In genomic region chr1:185317886-185318310, GRCh38 we compare ENCODE assay signal across 1 cellular context.
TF ChIP-seq lines count a peak whose summit lies in the region.

No MANE protein-coding gene starts in this region.

TF ChIP-seq in GM12878, 131 proteins besides CTCF, POLR2A, EP300 and RAD21 (continued from another document and continues in another):
- peak; percentile 23 for TF ChIP-seq BCL3 (IDR thresholded peaks at IDR 0.05; ENCODE audit: borderline replicate concordance, insufficient read depth, low read depth, low read length, poor library complexity, severe bottlenecking)
- TF ChIP-seq IRF3 (IDR thresholded peaks at IDR 0.05): no peak
- peak; percentile 85; the same call in 1 of the 2 replicates for TF ChIP-seq MTA3 (IDR thresholded peaks at IDR 0.05; ENCODE audit: borderline replicate concordance, low read length)
- no peak for TF ChIP-seq HCFC1 (IDR thresholded peaks at IDR 0.05; ENCODE audit: low read length)
- TF ChIP-seq IKZF2 (IDR thresholded peaks at IDR 0.05): peak; percentile 91 to 92
- no peak for TF ChIP-seq BRCA1 (IDR thresholded peaks at IDR 0.05; ENCODE audit: low read depth, low read length)
- TF ChIP-seq ZNF384 (IDR thresholded peaks at IDR 0.05; ENCODE audit: borderline replicate concordance, low read depth, low read length): peak; percentile 55; the same call in 1 of the 2 replicates
- no peak for TF ChIP-seq MEF2A (IDR thresholded peaks at IDR 0.05; ENCODE audit: insufficient read depth, low read depth, low read length)
- peak; percentile 52; the same call in 1 of the 2 replicates for TF ChIP-seq ELK1 (IDR thresholded peaks at IDR 0.05; ENCODE audit: low read depth, low read length)
- peak; percentile 20 for TF ChIP-seq SP1 (IDR thresholded peaks at IDR 0.05; ENCODE audit: low read depth, low read length)
- no peak for TF ChIP-seq PRDM15 (CRISPR knock-in tag; IDR thresholded peaks at IDR 0.05)
- TF ChIP-seq TBL1XR1 (IDR thresholded peaks at IDR 0.05; ENCODE audit: low read depth, low read length): no peak
- peak; percentile 98 for TF ChIP-seq NBN (IDR thresholded peaks at IDR 0.05)
- TF ChIP-seq EGR1 (IDR thresholded peaks at IDR 0.05; ENCODE audit: borderline replicate concordance in 1 of 2, low read depth in 2 of 2, low read length in 2 of 2): no peak
- 0 out of 2 replicates have a peak, but pooled peaks have one; percentile 9 for TF ChIP-seq POLR2AphosphoS2 (IDR thresholded peaks at IDR 0.05; ENCODE audit: low read depth, low read length)
- peak; percentile 49 for TF ChIP-seq RUNX3 (IDR thresholded peaks at IDR 0.05; ENCODE audit: low read length)
- TF ChIP-seq RFX5 (IDR thresholded peaks at IDR 0.05; ENCODE audit: low read depth, low read length): no peak
- TF ChIP-seq KLF5 (IDR thresholded peaks at IDR 0.05; ENCODE audit: partially characterized antibody): no peak
- no peak for TF ChIP-seq SIN3A (IDR thresholded peaks at IDR 0.05; ENCODE audit: low read depth, low read length)
- TF ChIP-seq E2F8 (IDR thresholded peaks at IDR 0.05; ENCODE audit: low read depth, partially characterized antibody): no peak
- no peak for TF ChIP-seq MYC (IDR thresholded peaks at IDR 0.05; ENCODE audit: insufficient read depth, insufficient read length, insufficient replicate concordance, low read length, severe bottlenecking)
- TF ChIP-seq USF1 (IDR thresholded peaks at IDR 0.05; ENCODE audit: borderline replicate concordance, extremely low read length, insufficient read depth, low read depth, low read length): no peak
- TF ChIP-seq CREM (IDR thresholded peaks at IDR 0.05; ENCODE audit: low read depth): peak; percentile 37; the same call in 1 of the 2 replicates
- TF ChIP-seq NFIC (IDR thresholded peaks at IDR 0.05; ENCODE audit: low read depth, low read length): peak; percentile 79
- peak; percentile 93 for TF ChIP-seq MTA2 (IDR thresholded peaks at IDR 0.05; ENCODE audit: low read depth)
- no peak for TF ChIP-seq SREBF1 (IDR thresholded peaks at IDR 0.05; ENCODE audit: low read length)
- TF ChIP-seq CEBPZ (IDR thresholded peaks at IDR 0.05; ENCODE audit: low read depth, low read length): no peak
- TF ChIP-seq E2F4 (IDR thresholded peaks at IDR 0.05; ENCODE audit: low read depth, low read length): no peak
- TF ChIP-seq EED (IDR thresholded peaks at IDR 0.05; ENCODE audit: low read depth): 0 out of 2 replicates have a peak, but pooled peaks have one; percentile 7
- TF ChIP-seq CBX3 (IDR thresholded peaks at IDR 0.05; ENCODE audit: borderline replicate concordance, low read depth): no peak
- TF ChIP-seq RELB (IDR thresholded peaks at IDR 0.05; ENCODE audit: low read depth): peak; percentile 86
- TF ChIP-seq RCOR1 (conservative IDR thresholded peaks at IDR 0.05; ENCODE audit: low read depth, low read length): no peak
- TF ChIP-seq ZNF592 (IDR thresholded peaks at IDR 0.05): no peak
- TF ChIP-seq RB1 (IDR thresholded peaks at IDR 0.05; ENCODE audit: borderline replicate concordance): no peak
- TF ChIP-seq MXI1 (IDR thresholded peaks at IDR 0.05; ENCODE audit: low read depth, low read length): peak; percentile 70; the same call in 1 of the 2 replicates
- TF ChIP-seq NR2C1 (IDR thresholded peaks at IDR 0.05): no peak
- TF ChIP-seq BACH1 (IDR thresholded peaks at IDR 0.05; ENCODE audit: borderline replicate concordance): peak; percentile 85
